Comparison of ENCODE assay signal across 23 cellular contexts in the genomic region with DNA sequence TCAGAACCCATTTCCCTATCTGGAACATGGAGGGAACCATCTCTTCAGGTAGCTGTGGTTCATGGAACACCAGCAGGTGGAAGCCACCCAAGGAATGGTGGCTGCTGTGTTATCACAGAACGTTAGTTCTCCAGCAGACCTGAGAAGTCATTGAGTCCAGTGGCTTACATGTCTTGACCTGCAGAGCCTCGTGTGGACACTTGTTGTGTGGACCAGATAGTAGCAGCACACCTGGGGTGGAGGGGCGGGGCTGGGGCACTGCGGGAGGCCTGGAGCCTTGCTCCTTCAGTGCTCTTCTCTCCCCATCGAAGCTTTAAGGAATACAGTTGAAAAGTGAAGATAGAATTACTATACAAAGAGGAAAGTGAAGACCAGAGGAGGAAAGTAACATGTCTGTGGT. TPM values are rescaled to one million over a fixed set of nuclear protein-coding genes. Genes with fewer than 3 reads are reported as not detected.
"Had no signal": no experiment of that assay in that cellular context is flagged by ENCODE, and none has a peak within 500 bp of the region (broad histone marks: within the 10 kb centered on the region; RNA-seq: fewer than 3 reads in every experiment).

No MANE protein-coding gene starts in this region.

- H3K27ac ChIP-seq: adrenal gland, ascending aorta, brain microvascular endothelial cell, dorsolateral prefrontal cortex, esophagus muscularis mucosa, gastroesophageal sphincter, lower lobe of right lung, sigmoid colon, thoracic aorta had no signal

- H3K36me3 ChIP-seq: adrenal gland, ascending aorta, brain microvascular endothelial cell, esophagus muscularis mucosa, gastroesophageal sphincter, lower lobe of right lung, sigmoid colon, thoracic aorta had no signal

- H3K27me3 ChIP-seq: ascending aorta, sigmoid colon had no signal

- H3K4me3 ChIP-seq: adrenal gland, ascending aorta, dorsolateral prefrontal cortex, esophagus muscularis mucosa, gastroesophageal sphincter, lower lobe of right lung, sigmoid colon, smooth muscle cell, thoracic aorta had no signal

- H3K4me1 ChIP-seq: adrenal gland, ascending aorta, esophagus muscularis mucosa, gastroesophageal sphincter, lower lobe of right lung, sigmoid colon had no signal

- H3K9me3 ChIP-seq: adrenal gland, ascending aorta, esophagus muscularis mucosa, gastroesophageal sphincter, lower lobe of right lung, sigmoid colon, thoracic aorta had no signal

- ATAC-seq: effector memory CD8-positive, alpha-beta T cell; gastroesophageal sphincter; naive thymus-derived CD4-positive, alpha-beta T cell; stimulated activated naive B cell treated with anti-CD40 and anti-IgM and Interleukin-4, amounts not matched to agents 10 μg/mL and 1 μg/mL and 100 μg/mL, for 72 hours; WTC11 had no signal

- DNase-seq: activated naive CD4-positive, alpha-beta T cell; activated T-cell treated with anti-CD3 and anti-CD28 coated beads, Interleukin-2, amount 50 U/mL, for 1 hour; brain microvascular endothelial cell; effector memory CD8-positive, alpha-beta T cell; head of caudate nucleus; lower lobe of right lung; naive thymus-derived CD4-positive, alpha-beta T cell; occipital lobe; sigmoid colon; stimulated activated CD4-positive, alpha-beta T cell treated with anti-CD3 and anti-CD28 coated beads, Interleukin-2, amount 100 ng/mL, for 48 hours; stimulated activated CD8-positive, alpha-beta memory T cell treated with anti-CD3 and anti-CD28 coated beads, Interleukin-4, amount 100 ng/mL, for 48 hours; stimulated activated naive B cell treated with anti-CD40 and anti-IgM and Interleukin-4, amounts not matched to agents 10 μg/mL and 1 μg/mL and 100 μg/mL, for 72 hours; T-helper 9 cell had no signal

RNA-seq across cellular contexts. Expression of a gene that starts 42.4 kb away (rescaled TPM):
- total RNA-seq: ascending aorta; neural crest cell; T-helper 1 cell treated with Interleukin-12 subunit alpha and Interleukin-12 subunit beta and Interleukin-4 antibody, amounts not matched to agents 30 ng/mL and 1 ng/mL, for 36 hours had no signal
- polyA plus RNA-seq: adrenal gland; naive thymus-derived CD4-positive, alpha-beta T cell had no signal
